1 cellular context compared by ENCODE assay signal in genomic region chr1:1115136-1115829, GRCh38.
TF ChIP-seq lines count a peak whose summit lies in the region.

No MANE protein-coding gene starts in this region.

TF ChIP-seq in GM12878, 131 proteins besides CTCF, POLR2A, EP300 and RAD21:
- TF ChIP-seq PKNOX1 (IDR thresholded peaks at IDR 0.05) (no peak), BHLHE40 (IDR thresholded peaks at IDR 0.05; ENCODE audit: borderline replicate concordance in 1 of 2, low read depth in 2 of 2, low read length in 1 of 2) (no peak), CBFB (IDR thresholded peaks at IDR 0.05; ENCODE audit: low read depth) (no peak), SREBF2 (IDR thresholded peaks at IDR 0.05; ENCODE audit: low read length) (no peak), STAT3 (IDR thresholded peaks at IDR 0.05; ENCODE audit: low read depth, low read length) (no peak), ATF7 (IDR thresholded peaks at IDR 0.05; ENCODE audit: low read depth) (no peak), ZNF592 (IDR thresholded peaks at IDR 0.05) (no peak), ZNF274 (IDR thresholded peaks at IDR 0.05; ENCODE audit: insufficient read depth, insufficient read length) (no peak), REST (IDR thresholded peaks at IDR 0.05; ENCODE audit: low read depth, low read length) (no peak), BCLAF1 (IDR thresholded peaks at IDR 0.05) (no peak), RFX5 (IDR thresholded peaks at IDR 0.05; ENCODE audit: low read depth, low read length) (no peak), HSF1 (IDR thresholded peaks at IDR 0.05; ENCODE audit: low read depth, low read length) (no peak), ZNF207 (IDR thresholded peaks at IDR 0.05; ENCODE audit: borderline replicate concordance) (no peak)
